ENCODE assay signal across 32 cellular contexts in genomic region chr16:1265826-1266225, GRCh38. TPM values are rescaled to one million over a fixed set of nuclear protein-coding genes. Genes with fewer than 3 reads are reported as not detected.
"Had no signal": no experiment of that assay in that cellular context is flagged by ENCODE, and none has a peak within 500 bp of the region (broad histone marks: within the 10 kb centered on the region; RNA-seq: fewer than 3 reads in every experiment).

No MANE protein-coding gene starts in this region.

- H3K27ac Mint-ChIP-seq: dendritic cell treated with granulocyte-macrophage colony-stimulating factor and Interleukin-4, amounts not matched to agents 40 ng/mL and 50 ng/mL, for 4 days; effector memory CD8-positive, alpha-beta T cell; endodermal cell; mesothelial cell of epicardium had no signal

- H3K9me3 ChIP-seq: colonic mucosa, esophagus squamous epithelium, gastrocnemius medialis, heart right ventricle, lower lobe of right lung, mucosa of descending colon had no signal

- H3K9me3 Mint-ChIP-seq: effector memory CD8-positive, alpha-beta T cell; mesothelial cell of epicardium had no signal

- H3K4me3 ChIP-seq: colonic mucosa, esophagus squamous epithelium, gastrocnemius medialis, heart right ventricle, lower lobe of right lung, mucosa of descending colon had no signal

- H3K4me1 ChIP-seq: colonic mucosa, gastrocnemius medialis, heart right ventricle, lower lobe of right lung had no signal

- H3K36me3 Mint-ChIP-seq: mesothelial cell of epicardium had no signal

- H3K4me1 Mint-ChIP-seq: endodermal cell had no signal

- ATAC-seq: effector memory CD8-positive, alpha-beta T cell; esophagus mucosa; gastrocnemius medialis; heart right ventricle; left colon; left lobe of liver; left ventricle myocardium superior; lower lobe of right lung; mucosa of descending colon had no signal

- H3K36me3 ChIP-seq: colonic mucosa, esophagus squamous epithelium, gastrocnemius medialis, heart right ventricle, lower lobe of right lung had no signal

- H3K27ac ChIP-seq: colonic mucosa, epithelial cell of prostate, esophagus squamous epithelium, gastrocnemius medialis, heart right ventricle, lower lobe of right lung had no signal

- DNase-seq: colonic mucosa; cortex of kidney; effector CD8-positive, alpha-beta T cell; effector memory CD8-positive, alpha-beta T cell; endodermal cell; erythroblast; esophagus squamous epithelium; foreskin fibroblast; foreskin melanocyte; gastrocnemius medialis; glutamatergic neuron; head of caudate nucleus; heart right ventricle; hippocampal formation; kidney glomerular epithelial cell; left colon; left ventricle myocardium superior; lower lobe of right lung; mesenchymal stem cell; mucosa of descending colon had no signal

- H3K4me3 Mint-ChIP-seq: dendritic cell treated with granulocyte-macrophage colony-stimulating factor and Interleukin-4, amounts not matched to agents 40 ng/mL and 50 ng/mL, for 4 days; effector memory CD8-positive, alpha-beta T cell; endodermal cell; mesothelial cell of epicardium had no signal

RNA-seq across cellular contexts. Expression of gene TPSD1, which starts 10.0 kb away (rescaled TPM):
- total RNA-seq: chondrocyte, dermis microvascular lymphatic vessel endothelial cell, endodermal cell, esophagus mucosa, glomerular endothelial cell, left lobe of liver, lung microvascular endothelial cell, mesenteric fat pad, mesothelial cell of epicardium, myocyte had no signal
- polyA plus RNA-seq: keratinocyte had no signal

RNA-seq across cellular contexts. Expression of gene TPSAB1, which starts 25.3 kb away (rescaled TPM):
- total RNA-seq: chondrocyte, dermis microvascular lymphatic vessel endothelial cell, endodermal cell, glomerular endothelial cell, lung microvascular endothelial cell, mesothelial cell of epicardium, myocyte had no signal
- polyA plus RNA-seq: keratinocyte had no signal

RNA-seq across cellular contexts. Expression of gene TPSB2, which starts 35.8 kb away (rescaled TPM):
- total RNA-seq: chondrocyte, dermis microvascular lymphatic vessel endothelial cell, endodermal cell, glomerular endothelial cell, lung microvascular endothelial cell, mesothelial cell of epicardium, myocyte had no signal
- polyA plus RNA-seq: keratinocyte had no signal

RNA-seq across cellular contexts. Expression of gene TPSG1, which starts 40.8 kb away (rescaled TPM):
- total RNA-seq: chondrocyte, dermis microvascular lymphatic vessel endothelial cell, endodermal cell, glomerular endothelial cell, left ventricle myocardium superior, lung microvascular endothelial cell, mesenteric fat pad, mesothelial cell of epicardium, myocyte had no signal
- polyA plus RNA-seq: keratinocyte had no signal
